25 cellular contexts compared by ENCODE assay signal in the genomic region with DNA sequence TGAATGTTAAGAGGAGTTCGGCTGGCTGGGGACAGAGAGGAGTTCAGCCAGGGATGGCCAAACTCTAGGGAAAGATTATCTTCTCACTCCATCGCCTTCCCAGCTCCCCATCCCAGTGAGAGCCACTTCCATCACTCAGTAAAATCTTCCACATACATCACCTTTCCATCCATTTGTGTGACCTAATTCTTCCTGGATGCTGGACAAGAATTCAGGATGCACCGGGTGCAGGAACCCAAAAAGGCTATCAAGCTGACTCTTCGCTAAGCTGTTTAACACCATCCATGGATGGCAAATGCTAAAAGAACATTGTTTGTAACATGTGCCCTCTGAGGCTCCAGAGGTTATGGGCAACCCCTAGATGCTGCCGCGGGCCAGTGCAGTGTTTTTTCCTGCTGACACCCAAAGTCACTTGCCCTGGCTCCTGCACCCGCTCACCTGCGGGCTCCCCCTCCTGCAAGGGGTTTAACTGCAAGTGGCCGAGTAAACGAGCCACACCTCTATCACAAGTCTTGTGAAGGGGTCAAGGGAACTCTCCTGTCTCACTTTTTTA.
"Had no signal": no experiment of that assay in that cellular context is flagged by ENCODE, and none has a peak within 500 bp of the region (broad histone marks: within the 10 kb centered on the region; RNA-seq: fewer than 3 reads in every experiment).

No MANE protein-coding gene starts in this region.

- H3K36me3 ChIP-seq: colonic mucosa, sigmoid colon, suprapubic skin, thyroid gland, uterus had no signal

- H3K4me3 Mint-ChIP-seq: central memory CD8-positive, alpha-beta T cell; endodermal cell; naive B cell; nephron; stimulated activated effector memory CD8-positive, alpha-beta T cell treated with anti-CD3 and anti-CD28 coated beads, Interleukin-12 subunit alpha, Interleukin-12 subunit beta, amount 100 ng/mL, for 72 hours; type B pancreatic cell had no signal

- H3K4me3 ChIP-seq: colonic mucosa, left lung, lung, psoas muscle, sigmoid colon, skin epidermis, suprapubic skin, thyroid gland, uterus had no signal

- H3K27ac Mint-ChIP-seq: endodermal cell; naive B cell; nephron; stimulated activated effector memory CD8-positive, alpha-beta T cell treated with anti-CD3 and anti-CD28 coated beads, Interleukin-12 subunit alpha, Interleukin-12 subunit beta, amount 100 ng/mL, for 72 hours; type B pancreatic cell had no signal

- H3K36me3 Mint-ChIP-seq: naive B cell; stimulated activated effector memory CD8-positive, alpha-beta T cell treated with anti-CD3 and anti-CD28 coated beads, Interleukin-12 subunit alpha, Interleukin-12 subunit beta, amount 100 ng/mL, for 72 hours; type B pancreatic cell had no signal

- DNase-seq: colonic mucosa; effector CD4-positive, alpha-beta T cell; endodermal cell; erythroblast; foreskin keratinocyte; hypothalamus; islet precursor cell; mesendoderm; naive B cell; retina; sigmoid colon; stimulated activated CD4-positive, alpha-beta T cell treated with anti-CD3 and anti-CD28 coated beads, Interleukin-2, amount 100 ng/mL, for 48 hours; stimulated activated naive CD8-positive, alpha-beta T cell treated with anti-CD3 and anti-CD28 coated beads, Interleukin-15, Interleukin-2, amounts not matched to agents 100 U/mL and 50 U/mL, for 24 hours; thyroid gland; uterus had no signal

- H3K27ac ChIP-seq: colonic mucosa, foreskin keratinocyte, left lung, psoas muscle, sigmoid colon, skin epidermis, suprapubic skin, thyroid gland, uterus had no signal

- H3K4me1 Mint-ChIP-seq: central memory CD8-positive, alpha-beta T cell; naive B cell; stimulated activated effector memory CD8-positive, alpha-beta T cell treated with anti-CD3 and anti-CD28 coated beads, Interleukin-12 subunit alpha, Interleukin-12 subunit beta, amount 100 ng/mL, for 72 hours had no signal

- FAIRE-seq: endothelial cell of umbilical vein had no signal

- H3K4me1 ChIP-seq: colonic mucosa, foreskin keratinocyte, left lung, thyroid gland, uterus had no signal

- H3K27me3 Mint-ChIP-seq: central memory CD8-positive, alpha-beta T cell; naive B cell; type B pancreatic cell had no signal

- H3K9me3 ChIP-seq: colonic mucosa, left lung, psoas muscle, sigmoid colon, suprapubic skin, thyroid gland, uterus had no signal

- H3K9me3 Mint-ChIP-seq: endodermal cell, nephron, type B pancreatic cell had no signal

- H3K27me3 ChIP-seq: colonic mucosa, foreskin keratinocyte, left lung, sigmoid colon, suprapubic skin, thyroid gland, uterus had no signal

- ATAC-seq: foreskin keratinocyte; left lung; psoas muscle; stimulated activated effector memory CD8-positive, alpha-beta T cell treated with anti-CD3 and anti-CD28 coated beads, Interleukin-12 subunit alpha, Interleukin-12 subunit beta, amount 100 ng/mL, for 72 hours; stimulated activated naive CD8-positive, alpha-beta T cell treated with anti-CD3 and anti-CD28 coated beads, Interleukin-15, Interleukin-2, amounts not matched to agents 100 U/mL and 50 U/mL, for 24 hours had no signal
